19 cellular contexts compared by ENCODE assay signal in genomic region chr10:1546431-1547110, GRCh38.
DNase-seq lines count a peak whose midpoint lies in the region; ATAC-seq and TF ChIP-seq lines count a peak whose summit lies in the region.
"Had no signal": no experiment of that assay in that cellular context is flagged by ENCODE, and none has a peak within 500 bp of the region (broad histone marks: within the 10 kb centered on the region; RNA-seq: fewer than 3 reads in every experiment).

No MANE protein-coding gene starts in this region.

- no peak overlapping the region for H3K4me3 ChIP-seq in upper lobe of right lung
- no peak overlapping the region for H3K4me3 ChIP-seq in CD4-positive, alpha-beta memory T cell (ENCODE audit: low read length in 2 of 2)
- H3K4me3 ChIP-seq: GM12878 had no signal

- intact Hi-C loops in cardiac septum (cut with DNase I), result no loop called here
- intact Hi-C loops in Right ventricle myocardium superior (cut with DNase I), result no loop called here
- intact Hi-C loops in upper lobe of right lung (cut with DNase I), result no loop called here
- intact Hi-C loops in CD4-positive, alpha-beta memory T cell (cut with micrococcal nuclease), result no loop called here

- no peak for ATAC-seq in Right ventricle myocardium superior (ENCODE audit: poor library complexity)
- ATAC-seq in upper lobe of right lung, result no peak
- ATAC-seq: GM12878 had no signal

- H3K9me3 ChIP-seq in upper lobe of right lung, result no peaks in the 10 kb centered on the region
- no peaks in the 10 kb centered on the region for H3K9me3 ChIP-seq in CD4-positive, alpha-beta memory T cell (ENCODE audit: control insufficient read depth in 1 of 2, low read length in 2 of 2)

- peaks cover 0 to 4% (median 0%) of the 10 kb centered on the region in 8 donors for H3K9me3 Mint-ChIP-seq in CD4-positive, alpha-beta memory T cell
- H3K9me3 Mint-ChIP-seq: CD4-positive, CD25-positive, alpha-beta regulatory T cell had no signal

- H3K36me3 Mint-ChIP-seq in CD4-positive, alpha-beta memory T cell, result no peaks in the 10 kb centered on the region
- H3K36me3 Mint-ChIP-seq: CD4-positive, CD25-positive, alpha-beta regulatory T cell had no signal

- H3K4me3 Mint-ChIP-seq in CD4-positive, alpha-beta memory T cell, result no peak overlapping the region
- H3K4me3 Mint-ChIP-seq: B cell; CD4-positive, CD25-positive, alpha-beta regulatory T cell had no signal

- DNase-seq in cardiac septum (ENCODE audit: low spot score) (peak; percentile 60), Right ventricle myocardium superior (no peak), islet precursor cell (peak; percentile 46), putamen (ENCODE audit: low spot score) (peak; percentile 39), upper lobe of right lung (peak; percentile 35), DMS153 treated with DMSO at 0.1 percent for 48 hours (lab: John Stamatoyannopoulos, UW; ENCODE audit: unreplicated experiment) (no peak)
- DNase-seq in activated T-cell treated with anti-CD3 and anti-CD28 coated beads, Interleukin-2, amount 50 U/mL, for 1 hour, result no peak
- DNase-seq in CD4-positive, alpha-beta memory T cell, result no peak
- DNase-seq: 8988T; Caco-2; CD4-positive, CD25-positive, alpha-beta regulatory T cell; KBM-7; NCI-H1105 treated with DMSO at 0.1 percent for 48 hours; NCI-H1694 treated with DMSO at 0.1 percent for 48 hours; NCI-H510A treated with DMSO at 0.1 percent for 48 hours; NCI-H774; RPMI8226 had no signal

- no peaks in the 10 kb centered on the region for H3K36me3 ChIP-seq in upper lobe of right lung
- no peaks in the 10 kb centered on the region for H3K36me3 ChIP-seq in CD4-positive, alpha-beta memory T cell (ENCODE audit: insufficient read depth, low read length)

- CTCF ChIA-PET in CD4-positive, alpha-beta memory T cell (lab: Charles Lee; ENCODE audit: partially characterized antibody), result no interaction called here

- POLR2A ChIA-PET in CD4-positive, alpha-beta memory T cell (lab: Charles Lee; ENCODE audit: partially characterized antibody), result no interaction called here

- no peak overlapping the region for H3K27ac ChIP-seq in upper lobe of right lung
- H3K27ac ChIP-seq in CD4-positive, alpha-beta memory T cell (ENCODE audit: low read depth, low read length), result no peak overlapping the region

- no peak overlapping the region for H3K27ac Mint-ChIP-seq in CD4-positive, alpha-beta memory T cell
- H3K27ac Mint-ChIP-seq: B cell; CD4-positive, CD25-positive, alpha-beta regulatory T cell had no signal

- peaks cover 0 to 4% of the 10 kb centered on the region in 2 donors for H3K27me3 Mint-ChIP-seq in CD4-positive, alpha-beta memory T cell
- H3K27me3 Mint-ChIP-seq: CD4-positive, CD25-positive, alpha-beta regulatory T cell had no signal

- no peaks in the 10 kb centered on the region for H3K4me1 ChIP-seq in upper lobe of right lung
- H3K4me1 ChIP-seq in CD4-positive, alpha-beta memory T cell (ENCODE audit: insufficient read depth, low read length), result no peaks in the 10 kb centered on the region
- H3K4me1 ChIP-seq: Caco-2 had no signal

- no peaks in the 10 kb centered on the region for H3K27me3 ChIP-seq in upper lobe of right lung
- no peaks in the 10 kb centered on the region for H3K27me3 ChIP-seq in CD4-positive, alpha-beta memory T cell (ENCODE audit: insufficient read depth, low read length)

- peaks cover 0 to 6% (median 2%) of the 10 kb centered on the region in 4 donors for H3K4me1 Mint-ChIP-seq in CD4-positive, alpha-beta memory T cell
- H3K4me1 Mint-ChIP-seq: CD4-positive, CD25-positive, alpha-beta regulatory T cell had no signal

- TF ChIP-seq CTCF in upper lobe of right lung (IDR thresholded peaks at IDR 0.05), result no peak

Comparison
In these comparisons a context has a peak if more than half of its experiments do, and no peak if none do; other contexts are left out.
1. DNase-seq: peak in cardiac septum (single experiment), islet precursor cell (single experiment), putamen (single experiment) and upper lobe of right lung (single experiment); none in Right ventricle myocardium superior (single experiment), activated T-cell treated with anti-CD3 and anti-CD28 coated beads, Interleukin-2, amount 50 U/mL, for 1 hour (single experiment), CD4-positive, alpha-beta memory T cell (0 of 5) and DMS153 treated with DMSO at 0.1 percent for 48 hours (single experiment).